20 cellular contexts compared by ENCODE assay signal in the genomic region with DNA sequence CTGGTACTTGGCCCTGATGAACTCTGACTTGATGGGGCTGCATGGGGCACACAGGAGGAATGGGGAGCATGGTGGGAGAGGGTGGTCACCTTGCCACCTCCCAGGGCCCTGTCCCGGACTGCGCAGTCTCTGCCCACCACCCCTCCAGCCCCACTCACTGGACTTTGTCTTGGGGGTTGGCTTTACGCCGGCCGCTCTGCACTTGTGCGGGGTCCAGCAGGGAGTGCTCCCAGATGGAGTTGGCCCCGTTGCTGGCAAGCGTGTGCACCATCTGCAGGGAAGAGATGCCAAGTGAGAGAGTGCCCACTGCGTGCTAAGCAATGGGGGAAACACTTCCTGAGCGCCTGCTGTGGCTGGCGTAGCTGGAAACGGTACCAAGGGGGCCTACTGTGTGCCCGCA. TPM values are rescaled to one million over a fixed set of nuclear protein-coding genes. Genes with fewer than 3 reads are reported as not detected.
DNase-seq lines count a peak whose midpoint lies in the region; ATAC-seq lines count a peak whose summit lies in the region.
"Had no signal": no experiment of that assay in that cellular context is flagged by ENCODE, and none has a peak within 500 bp of the region (broad histone marks: within the 10 kb centered on the region; RNA-seq: fewer than 3 reads in every experiment).

No MANE protein-coding gene starts in this region.

- no peak for ATAC-seq in GM21576 (IDR thresholded peaks at IDR 0.05; ENCODE audit: unreplicated experiment)
- ATAC-seq: left lobe of liver, PC-3 had no signal

- peak; percentile 9 for DNase-seq in activated naive CD4-positive, alpha-beta T cell treated with anti-CD3 and anti-CD28 coated beads, Interleukin-2, amount 50 U/mL, for 16 hours
- no peak for DNase-seq in activated naive CD4-positive, alpha-beta T cell treated with Interleukin-2 at 50 U/mL for 16 hours
- peak in 52 of 58 donors; percentile 41 to 88 (median 73) for DNase-seq in anterior cingulate cortex (lab: John Stamatoyannopoulos, UW)
- DNase-seq in medulla oblongata (ENCODE audit: extremely low spot score) = peak; percentile 85
- no peak for DNase-seq in stimulated activated naive CD4-positive, alpha-beta T cell (lab: John Stamatoyannopoulos, UW)
- no peak for DNase-seq in UCSD-AML1 (lab: John Stamatoyannopoulos, UW; ENCODE audit: unreplicated experiment)
- DNase-seq: activated CD4-positive, alpha-beta T cell treated with anti-CD3 and anti-CD28 coated beads, Interleukin-2, amount 10 ng/mL, durations not matched to agents 24 days and 14 days; activated CD8-positive, alpha-beta memory T cell treated with anti-CD3 and anti-CD28 coated beads, Interleukin-2, amount 50 U/mL, for 4 hours; activated gamma-delta T cell; CD4-positive, CD25-positive, alpha-beta regulatory T cell; DMS79; effector CD4-positive, alpha-beta T cell; GM23248; IMR-90; NCI-H1417; PC-3 had no signal

- peak overlapping the region; percentile 96 for H3K27ac ChIP-seq in temporal lobe (ENCODE audit: low read depth, low read length)
- H3K27ac ChIP-seq: ascending aorta, GM23248 had no signal

RNA-seq across cellular contexts. Expression of gene GIT1, which starts 6.7 kb away (rescaled TPM):
- 42.5 TPM for total RNA-seq in temporal lobe

RNA-seq across cellular contexts. Expression of gene ANKRD13B, which starts 10.2 kb away (rescaled TPM):
- total RNA-seq in temporal lobe = 23.1 TPM

RNA-seq across cellular contexts. Expression of gene TP53I13, which starts 14.3 kb away (rescaled TPM):
- total RNA-seq in temporal lobe = 4.4 TPM

RNA-seq across cellular contexts. Expression of gene ABHD15, which starts 15.9 kb away (rescaled TPM):
- total RNA-seq in temporal lobe = 0.74 TPM

RNA-seq across cellular contexts. Expression of gene CORO6, which starts 39.9 kb away (rescaled TPM):
- total RNA-seq in temporal lobe = 0.98 TPM

Comparison
In these comparisons a context has a peak if more than half of its experiments do, and no peak if none do; other contexts are left out.
1. DNase-seq: peak in activated naive CD4-positive, alpha-beta T cell treated with anti-CD3 and anti-CD28 coated beads, Interleukin-2, amount 50 U/mL, for 16 hours (single experiment), anterior cingulate cortex (52 of 58) and medulla oblongata (single experiment); none in activated naive CD4-positive, alpha-beta T cell treated with Interleukin-2 at 50 U/mL for 16 hours (single experiment), stimulated activated naive CD4-positive, alpha-beta T cell (0 of 6) and UCSD-AML1 (single experiment).